11 cellular contexts compared by ENCODE assay signal in the genomic region with DNA sequence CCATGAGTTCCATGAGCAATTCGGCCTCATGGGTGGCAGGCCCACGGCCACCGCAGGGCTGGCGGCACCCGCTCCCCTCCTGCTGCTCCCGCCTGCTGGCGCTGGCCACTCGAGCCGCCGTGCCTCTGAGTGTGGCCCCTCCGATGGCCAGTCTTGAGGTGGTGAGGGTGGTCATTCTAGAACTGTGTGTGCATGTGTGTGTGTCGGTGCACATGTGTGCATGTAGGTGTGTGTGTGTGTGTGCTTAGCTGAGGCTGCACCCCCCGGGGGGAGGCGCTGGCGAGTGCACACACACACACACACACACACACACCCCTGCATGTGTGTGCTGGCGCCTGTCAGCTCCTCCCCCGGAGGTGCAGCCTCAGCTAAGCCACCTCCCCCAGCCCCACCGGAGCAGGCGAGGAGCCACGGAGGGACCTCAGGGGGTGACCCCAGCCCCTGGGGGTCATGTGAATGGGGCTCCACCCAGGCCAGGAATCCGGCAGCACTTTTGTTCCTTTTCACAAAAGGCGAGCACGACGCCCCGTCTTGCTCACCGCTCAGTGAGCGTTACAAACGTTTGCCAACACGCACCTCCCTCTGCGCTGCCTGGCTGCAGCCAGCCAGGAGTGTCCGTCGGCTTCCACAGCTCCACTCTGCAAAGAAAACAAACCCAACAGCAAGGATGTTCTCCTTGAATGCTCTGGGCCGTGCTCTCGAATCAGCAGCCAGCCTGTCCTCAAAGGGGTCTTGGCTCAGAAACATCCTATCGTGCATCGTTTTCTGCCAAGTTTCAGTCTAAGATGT. TPM values are rescaled to one million over a fixed set of nuclear protein-coding genes. Genes with fewer than 3 reads are reported as not detected.
DNase-seq lines count a peak whose midpoint lies in the region; ATAC-seq and TF ChIP-seq lines count a peak whose summit lies in the region.
"Had no signal": no experiment of that assay in that cellular context is flagged by ENCODE, and none has a peak within 500 bp of the region (broad histone marks: within the 10 kb centered on the region; RNA-seq: fewer than 3 reads in every experiment).

No MANE protein-coding gene starts in this region.

- POLR2A ChIA-PET in activated CD4-positive, alpha-beta memory T cell treated with anti-CD3 and anti-CD28 coated beads, Interleukin-2, amount 10 ng/mL, durations not matched to agents 7 days and 5 days (lab: Charles Lee), result no interaction called here
- POLR2A ChIA-PET in activated CD8-positive, alpha-beta T cell treated with anti-CD3 and anti-CD28 coated beads for 36 hours (lab: Charles Lee), result no interaction called here

- peak overlapping the region in 2 of 7 donors; percentile 66 to 69 for H3K27ac Mint-ChIP-seq in CD14-positive monocyte
- H3K27ac Mint-ChIP-seq in nephron progenitor cell, result peak overlapping the region; percentile 96
- H3K27ac Mint-ChIP-seq in activated CD4-positive, alpha-beta memory T cell treated with anti-CD3 and anti-CD28 coated beads, Interleukin-2, amount 10 ng/mL, durations not matched to agents 7 days and 5 days, result no peak overlapping the region
- no peak overlapping the region for H3K27ac Mint-ChIP-seq in activated CD8-positive, alpha-beta T cell treated with anti-CD3 and anti-CD28 coated beads for 36 hours
- H3K27ac Mint-ChIP-seq: activated naive CD4-positive, alpha-beta T cell treated with anti-CD3 and anti-CD28 coated beads, Interleukin-2, amount 50 U/mL, for 24 hours had no signal

- no peak for ATAC-seq in HG02610 (IDR thresholded peaks at IDR 0.05; ENCODE audit: unreplicated experiment)
- no peak for ATAC-seq in activated CD8-positive, alpha-beta T cell treated with anti-CD3 and anti-CD28 coated beads for 36 hours
- ATAC-seq: heart left ventricle; stimulated activated naive CD8-positive, alpha-beta T cell treated with anti-CD3 and anti-CD28 coated beads, Interleukin-15, Interleukin-2, amounts not matched to agents 100 U/mL and 50 U/mL, for 24 hours had no signal

- CTCF ChIA-PET in activated CD4-positive, alpha-beta memory T cell treated with anti-CD3 and anti-CD28 coated beads, Interleukin-2, amount 10 ng/mL, durations not matched to agents 7 days and 5 days (lab: Charles Lee), result no interaction called here
- CTCF ChIA-PET in activated CD8-positive, alpha-beta T cell treated with anti-CD3 and anti-CD28 coated beads for 36 hours (lab: Charles Lee), result no interaction called here

- H3K4me3 ChIP-seq in epithelial cell of proximal tubule (ENCODE audit: low read depth, low read length), result peak overlapping the region; percentile 28
- H3K4me3 ChIP-seq: heart left ventricle had no signal

- peak overlapping the region in 1 of 2 donors; percentile 15 for H3K4me3 Mint-ChIP-seq in CD14-positive monocyte
- H3K4me3 Mint-ChIP-seq in nephron progenitor cell, result peak overlapping the region; percentile 66
- H3K4me3 Mint-ChIP-seq in activated CD4-positive, alpha-beta memory T cell treated with anti-CD3 and anti-CD28 coated beads, Interleukin-2, amount 10 ng/mL, durations not matched to agents 7 days and 5 days, result no peak overlapping the region
- no peak overlapping the region for H3K4me3 Mint-ChIP-seq in activated CD8-positive, alpha-beta T cell treated with anti-CD3 and anti-CD28 coated beads for 36 hours
- H3K4me3 Mint-ChIP-seq: activated naive CD4-positive, alpha-beta T cell treated with anti-CD3 and anti-CD28 coated beads, Interleukin-2, amount 50 U/mL, for 24 hours had no signal

- intact Hi-C loops in CD14-positive monocyte (cut with micrococcal nuclease), result loop anchor here in 1 of 2 donors (5.0 kb wide), 1 partner anchor 41 kb away; no protein-coding TSS in a partner anchor
- intact Hi-C loops in activated CD8-positive, alpha-beta T cell treated with anti-CD3 and anti-CD28 coated beads for 36 hours (cut with micrococcal nuclease), result no loop called here

- DNase-seq in CD14-positive monocyte (ENCODE audit: low spot score), result peak; percentile 42
- peak; percentile 54 for DNase-seq in NCI-H226
- peak; percentile 20 for DNase-seq in epithelial cell of proximal tubule (ENCODE audit: low read depth)
- DNase-seq in nephron progenitor cell, result peak; percentile 65
- DNase-seq in medulla oblongata (ENCODE audit: extremely low spot score), result no peak
- DNase-seq in activated CD4-positive, alpha-beta memory T cell treated with anti-CD3 and anti-CD28 coated beads, Interleukin-2, amount 10 ng/mL, durations not matched to agents 7 days and 5 days, result no peak
- no peak for DNase-seq in activated CD8-positive, alpha-beta T cell treated with anti-CD3 and anti-CD28 coated beads for 36 hours
- DNase-seq: stimulated activated naive CD8-positive, alpha-beta T cell treated with anti-CD3 and anti-CD28 coated beads, Interleukin-15, Interleukin-2, amounts not matched to agents 100 U/mL and 50 U/mL, for 24 hours had no signal

- H3K36me3 Mint-ChIP-seq in CD14-positive monocyte, result no peaks in the 10 kb centered on the region
- H3K36me3 Mint-ChIP-seq in nephron progenitor cell (ENCODE audit: low read depth), result no peaks in the 10 kb centered on the region
- no peaks in the 10 kb centered on the region for H3K36me3 Mint-ChIP-seq in activated CD4-positive, alpha-beta memory T cell treated with anti-CD3 and anti-CD28 coated beads, Interleukin-2, amount 10 ng/mL, durations not matched to agents 7 days and 5 days (ENCODE audit: low read depth)
- H3K36me3 Mint-ChIP-seq in activated CD8-positive, alpha-beta T cell treated with anti-CD3 and anti-CD28 coated beads for 36 hours (ENCODE audit: low read depth), result no peaks in the 10 kb centered on the region
- H3K36me3 Mint-ChIP-seq: activated naive CD4-positive, alpha-beta T cell treated with anti-CD3 and anti-CD28 coated beads, Interleukin-2, amount 50 U/mL, for 24 hours had no signal

- peaks cover 12% of the 10 kb centered on the region for H3K4me1 Mint-ChIP-seq in CD14-positive monocyte
- H3K4me1 Mint-ChIP-seq in nephron progenitor cell, result peaks cover 69% of the 10 kb centered on the region
- H3K4me1 Mint-ChIP-seq in activated CD4-positive, alpha-beta memory T cell treated with anti-CD3 and anti-CD28 coated beads, Interleukin-2, amount 10 ng/mL, durations not matched to agents 7 days and 5 days, result no peaks in the 10 kb centered on the region
- peaks cover 5% of the 10 kb centered on the region for H3K4me1 Mint-ChIP-seq in activated CD8-positive, alpha-beta T cell treated with anti-CD3 and anti-CD28 coated beads for 36 hours (ENCODE audit: low read depth)

- H3K9me3 Mint-ChIP-seq in CD14-positive monocyte (peaks cover 0 to under 1% (median 0%) of the 10 kb centered on the region in 7 donors), nephron progenitor cell (no peaks in the 10 kb centered on the region)
- H3K9me3 Mint-ChIP-seq in activated CD4-positive, alpha-beta memory T cell treated with anti-CD3 and anti-CD28 coated beads, Interleukin-2, amount 10 ng/mL, durations not matched to agents 7 days and 5 days, result peaks cover 3% of the 10 kb centered on the region
- H3K9me3 Mint-ChIP-seq in activated CD8-positive, alpha-beta T cell treated with anti-CD3 and anti-CD28 coated beads for 36 hours, result no peaks in the 10 kb centered on the region
- H3K9me3 Mint-ChIP-seq: activated naive CD4-positive, alpha-beta T cell treated with anti-CD3 and anti-CD28 coated beads, Interleukin-2, amount 50 U/mL, for 24 hours had no signal

- no peak for TF ChIP-seq CTCF in CD14-positive monocyte (IDR thresholded peaks at IDR 0.05)
- TF ChIP-seq CTCF in epithelial cell of proximal tubule (conservative IDR thresholded peaks at IDR 0.05; ENCODE audit: low read depth, low read length), result no peak
- no peak for TF ChIP-seq CTCF in nephron progenitor cell (IDR thresholded peaks at IDR 0.05)
- no peak for TF ChIP-seq CTCF in activated CD8-positive, alpha-beta T cell treated with anti-CD3 and anti-CD28 coated beads for 36 hours (IDR thresholded peaks at IDR 0.05)

- peaks cover 2 to 27% (median 13%) of the 10 kb centered on the region in 3 donors for H3K27me3 Mint-ChIP-seq in CD14-positive monocyte (ENCODE audit: low read depth in 3 of 3)
- H3K27me3 Mint-ChIP-seq in nephron progenitor cell (ENCODE audit: low read depth, poor library complexity), result peaks cover 21% of the 10 kb centered on the region
- H3K27me3 Mint-ChIP-seq in activated CD4-positive, alpha-beta memory T cell treated with anti-CD3 and anti-CD28 coated beads, Interleukin-2, amount 10 ng/mL, durations not matched to agents 7 days and 5 days, result no peaks in the 10 kb centered on the region
- H3K27me3 Mint-ChIP-seq in activated CD8-positive, alpha-beta T cell treated with anti-CD3 and anti-CD28 coated beads for 36 hours, result peaks cover 16% of the 10 kb centered on the region

RNA-seq across cellular contexts. Expression of a gene that starts 29.9 kb away (rescaled TPM):
- under 1 TPM; 0.17 to 0.28 TPM for polyA plus RNA-seq in CD14-positive monocyte
- 43.6 and 52.5 TPM in 2 replicates for total RNA-seq in epithelial cell of proximal tubule
- total RNA-seq in activated CD4-positive, alpha-beta memory T cell treated with anti-CD3 and anti-CD28 coated beads, Interleukin-2, amount 10 ng/mL, durations not matched to agents 7 days and 5 days, result 1 to 10 TPM; 7.1 to 8.9 TPM
- 10 to 100 TPM; 16.2 to 18.0 TPM for total RNA-seq in activated CD8-positive, alpha-beta T cell treated with anti-CD3 and anti-CD28 coated beads for 36 hours

RNA-seq across cellular contexts. Expression of a gene that starts 48.1 kb away (rescaled TPM):
- polyA plus RNA-seq in CD14-positive monocyte, result under 1 TPM; 0.16 to 0.18 TPM
- 0.35 and 1.3 TPM in 2 replicates for total RNA-seq in epithelial cell of proximal tubule
- under 1 TPM in 1 of 2 experiments, not detected in 1; 0.20 TPM for total RNA-seq in activated CD4-positive, alpha-beta memory T cell treated with anti-CD3 and anti-CD28 coated beads, Interleukin-2, amount 10 ng/mL, durations not matched to agents 7 days and 5 days
- under 1 TPM in 1 of 2 experiments, not detected in 1; 0.27 TPM for total RNA-seq in activated CD8-positive, alpha-beta T cell treated with anti-CD3 and anti-CD28 coated beads for 36 hours

RNA-seq across cellular contexts. Expression of a gene that starts 54.5 kb away (rescaled TPM):
- 1 to 10 TPM; 6.4 to 8.5 TPM for polyA plus RNA-seq in CD14-positive monocyte
- total RNA-seq in epithelial cell of proximal tubule, result 0.87 and 5.8 TPM in 2 replicates
- total RNA-seq in activated CD4-positive, alpha-beta memory T cell treated with anti-CD3 and anti-CD28 coated beads, Interleukin-2, amount 10 ng/mL, durations not matched to agents 7 days and 5 days, result 10 to 100 TPM; 18.8 to 19.0 TPM
- total RNA-seq in activated CD8-positive, alpha-beta T cell treated with anti-CD3 and anti-CD28 coated beads for 36 hours, result 1 to 10 TPM; 4.8 to 5.4 TPM

Comparison
In these comparisons a context has a peak if more than half of its experiments do, and no peak if none do; other contexts are left out.
1. DNase-seq: peak in CD14-positive monocyte (single experiment), NCI-H226 (single experiment), epithelial cell of proximal tubule (single experiment) and nephron progenitor cell (single experiment); none in medulla oblongata (single experiment), activated CD4-positive, alpha-beta memory T cell treated with anti-CD3 and anti-CD28 coated beads, Interleukin-2, amount 10 ng/mL, durations not matched to agents 7 days and 5 days (single experiment) and activated CD8-positive, alpha-beta T cell treated with anti-CD3 and anti-CD28 coated beads for 36 hours (single experiment).